In the genomic region with DNA sequence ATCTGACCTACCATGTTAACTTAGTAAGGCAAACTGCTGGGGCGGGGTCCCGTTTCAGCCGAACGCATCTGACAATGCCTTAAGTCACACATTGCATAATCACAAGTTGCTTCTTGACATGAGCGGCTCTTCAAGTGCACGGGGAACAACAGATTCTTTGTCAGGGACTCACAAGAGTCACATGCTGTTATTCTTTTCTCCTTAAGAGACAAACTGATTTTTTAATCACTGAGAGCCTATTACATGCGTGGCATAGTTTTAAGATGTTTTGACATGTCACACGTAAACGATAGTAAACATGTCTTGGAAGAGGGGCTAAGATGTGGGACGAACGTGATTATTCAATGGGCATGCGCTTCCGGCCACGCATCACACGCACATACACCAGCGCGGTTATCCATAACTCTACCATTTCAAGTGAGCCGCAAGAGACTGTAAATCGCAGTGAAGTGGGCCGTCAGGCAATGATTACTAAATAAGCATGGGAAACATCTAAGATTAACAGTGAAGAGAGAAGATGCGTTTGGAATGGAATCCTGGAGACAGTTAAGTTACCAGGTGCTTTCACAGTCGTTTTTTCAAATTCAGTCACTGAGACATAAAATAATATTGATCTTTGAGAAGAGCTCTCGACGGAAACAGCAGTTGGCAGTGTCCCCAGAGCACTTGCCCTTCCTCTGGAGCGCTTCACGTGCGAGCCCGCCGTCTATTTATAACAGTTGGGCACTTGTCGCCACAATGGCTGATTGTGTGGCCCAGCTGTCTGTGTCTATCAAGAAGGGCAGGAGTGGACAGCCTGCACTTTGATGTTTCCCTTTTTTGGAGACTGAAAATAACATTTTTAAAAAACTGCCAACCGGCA, we compare ENCODE assay signal across 8 cellular contexts.
DNase-seq lines count a peak whose midpoint lies in the region; ATAC-seq and TF ChIP-seq lines count a peak whose summit lies in the region.

No MANE protein-coding gene starts in this region.

- no peak overlapping the region for H3K4me3 Mint-ChIP-seq in CD4-positive, alpha-beta T cell

- H3K9me3 ChIP-seq in SJSA1 (replicated peaks): no peaks in the 10 kb centered on the region
- no peaks in the 10 kb centered on the region for H3K9me3 ChIP-seq in CD4-positive, alpha-beta T cell (ENCODE audit: control insufficient read depth, low read length)

- H3K4me1 Mint-ChIP-seq in CD4-positive, alpha-beta T cell (ENCODE audit: low read depth): no peaks in the 10 kb centered on the region

- CTCF ChIA-PET in CD4-positive, alpha-beta T cell (lab: Charles Lee): no interaction called here

- no peak for TF ChIP-seq CTCF in CD4-positive, alpha-beta T cell (IDR thresholded peaks at IDR 0.05)

- H3K27ac ChIP-seq in SJSA1: peak overlapping the region; percentile 89
- no peak overlapping the region for H3K27ac ChIP-seq in CD4-positive, alpha-beta T cell (ENCODE audit: low read depth, low read length)

- peaks cover 53% of the 10 kb centered on the region for H3K4me1 ChIP-seq in SJSA1 (replicated peaks)

- no peaks in the 10 kb centered on the region for H3K36me3 Mint-ChIP-seq in CD4-positive, alpha-beta T cell (ENCODE audit: low read depth)

- H3K36me3 ChIP-seq in SJSA1: no peaks in the 10 kb centered on the region

- DNase-seq in activated CD8-positive, alpha-beta memory T cell treated with anti-CD3 and anti-CD28 coated beads for 24 hours: peak; percentile 35
- no peak for DNase-seq in activated CD8-positive, alpha-beta memory T cell treated with anti-CD3 and anti-CD28 coated beads, Interleukin-2, amount 50 U/mL, for 4 hours
- DNase-seq in SJSA1 (ENCODE audit: low read depth in 1 of 2, low spot score in 2 of 2): peak; percentile 61 to 71
- DNase-seq in globus pallidus (ENCODE audit: low spot score): peak; percentile 75
- DNase-seq in sciatic nerve (ENCODE audit: low spot score): peak; percentile 66
- DNase-seq in CD4-positive, alpha-beta T cell: no peak
- DNase-seq in activated gamma-delta T cell (lab: John Stamatoyannopoulos, UW): no peak
- DNase-seq in activated CD4-positive, alpha-beta T cell treated with anti-CD3 and anti-CD28 coated beads, Interleukin-2, amount 50 U/mL, for 4 hours: no peak

- H3K27me3 ChIP-seq in SJSA1 (replicated peaks): no peaks in the 10 kb centered on the region
- H3K27me3 ChIP-seq in CD4-positive, alpha-beta T cell (ENCODE audit: control insufficient read depth, insufficient read depth, low read length): no peaks in the 10 kb centered on the region

- peak overlapping the region; percentile 13 for H3K4me3 ChIP-seq in SJSA1

- H3K27ac Mint-ChIP-seq in CD4-positive, alpha-beta T cell: no peak overlapping the region

- ATAC-seq in sciatic nerve: peak; percentile 90
- no peak for ATAC-seq in CD4-positive, alpha-beta T cell (ENCODE audit: poor library complexity)

- H3K9me3 Mint-ChIP-seq in CD4-positive, alpha-beta T cell: no peaks in the 10 kb centered on the region

- no peaks in the 10 kb centered on the region for H3K27me3 Mint-ChIP-seq in CD4-positive, alpha-beta T cell

- intact Hi-C loops in sciatic nerve (cut with DNase I): no loop called here
- intact Hi-C loops in CD4-positive, alpha-beta T cell (cut with DNase I, micrococcal nuclease): no loop called here

- POLR2A ChIA-PET in CD4-positive, alpha-beta T cell (lab: Charles Lee): no interaction called here

Comparison
In these comparisons a context has a peak if more than half of its experiments do, and no peak if none do; other contexts are left out.
1. DNase-seq: peak in activated CD8-positive, alpha-beta memory T cell treated with anti-CD3 and anti-CD28 coated beads for 24 hours (single experiment), SJSA1 (2 of 2), globus pallidus (single experiment) and sciatic nerve (single experiment); none in activated CD8-positive, alpha-beta memory T cell treated with anti-CD3 and anti-CD28 coated beads, Interleukin-2, amount 50 U/mL, for 4 hours (single experiment), CD4-positive, alpha-beta T cell (0 of 10), activated gamma-delta T cell (single experiment) and activated CD4-positive, alpha-beta T cell treated with anti-CD3 and anti-CD28 coated beads, Interleukin-2, amount 50 U/mL, for 4 hours (0 of 2).